ENCODE assay signal across 6 cellular contexts in the genomic region with DNA sequence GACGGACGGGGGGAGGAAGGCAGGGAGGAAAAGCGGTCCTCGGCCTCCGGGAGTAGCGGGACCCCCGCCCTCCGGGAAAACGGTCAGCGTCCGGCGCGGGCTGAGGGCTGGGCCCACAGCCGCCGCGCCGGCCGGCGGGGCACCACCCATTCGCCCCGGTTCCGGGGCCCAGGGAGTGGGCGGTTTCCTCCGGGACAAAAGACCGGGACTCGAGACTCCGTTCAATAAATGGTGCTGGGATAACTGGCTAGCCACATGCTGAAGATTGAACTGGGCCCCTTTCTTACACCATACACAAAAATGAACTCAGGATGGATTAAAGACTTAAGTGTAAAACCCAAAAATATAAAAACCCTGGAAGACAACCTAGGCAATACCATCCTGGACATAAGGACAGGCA. TPM values are rescaled to one million over a fixed set of nuclear protein-coding genes. Genes with fewer than 3 reads are reported as not detected.
"Had no signal": no experiment of that assay in that cellular context is flagged by ENCODE, and none has a peak within 500 bp of the region (broad histone marks: within the 10 kb centered on the region; RNA-seq: fewer than 3 reads in every experiment).

No MANE protein-coding gene starts in this region.

RNA-seq across cellular contexts. Expression of a gene that starts 28.8 kb away (rescaled TPM):
- total RNA-seq: HepG2, HT-29, HT1080, IMR-90, K562 had no signal
- polyA plus RNA-seq: HepG2, IgD-negative memory B cell, IMR-90, K562 had no signal
